In genomic region chr18:73842795-73843394, GRCh38 we compare ENCODE assay signal across 8 cellular contexts.
DNase-seq lines count a peak whose midpoint lies in the region; ATAC-seq, FAIRE-seq and TF ChIP-seq lines count a peak whose summit lies in the region.

No MANE protein-coding gene starts in this region.

- H3K9me3 ChIP-seq in small intestine (ENCODE audit: control insufficient read depth, low read depth) = no peaks in the 10 kb centered on the region

- no peaks in the 10 kb centered on the region for H3K27me3 Mint-ChIP-seq in Calu3 (ENCODE audit: unreplicated experiment)

- no peak for TF ChIP-seq POLR2A in H54 (IDR thresholded peaks at IDR 0.05; ENCODE audit: low read depth, low read length)

- CTCF ChIA-PET in Calu3 (lab: Charles Lee) = interaction anchor here (1.8 kb wide), 1 partner anchor 1080 kb away, joined by 8 read pairs; no protein-coding TSS in a partner anchor

- H3K4me1 Mint-ChIP-seq in Calu3 (ENCODE audit: low read depth, unreplicated experiment) = peaks cover 13% of the 10 kb centered on the region

- H3K27ac Mint-ChIP-seq in Calu3 (ENCODE audit: unreplicated experiment) = peak overlapping the region; percentile 33

- no peaks in the 10 kb centered on the region for H3K27me3 ChIP-seq in small intestine (ENCODE audit: control insufficient read depth in 2 of 2, insufficient read depth in 2 of 2, low read length in 2 of 2)

- no peaks in the 10 kb centered on the region for H3K9me3 Mint-ChIP-seq in Calu3 (ENCODE audit: low read depth, unreplicated experiment)

- peak; percentile 93 for TF ChIP-seq CTCF in Calu3 (IDR thresholded peaks at IDR 0.05; ENCODE audit: unreplicated experiment)

- FAIRE-seq in small intestine (lab: Jason Lieb, UNC) = no peak
- FAIRE-seq in H54 (lab: Jason Lieb, UNC) = no peak

- DNase-seq in Calu3 (peak; percentile 75), RKO (ENCODE audit: low spot score) (peak; percentile 49), left ventricle myocardium superior (peak; percentile 43), small intestine (peak; percentile 35), H54 (ENCODE audit: insufficient read length, low spot score) (no peak)
- DNase-seq in activated naive CD8-positive, alpha-beta T cell treated with anti-CD3 and anti-CD28 coated beads, Interleukin-2, amount 50 U/mL, for 16 hours (ENCODE audit: low read depth, low spot score) = peak; percentile 17

- no peaks in the 10 kb centered on the region for H3K4me1 ChIP-seq in small intestine (ENCODE audit: control insufficient read depth in 2 of 2, insufficient read depth in 1 of 2, low read depth in 1 of 2, low read length in 1 of 2)

- peaks cover 3% of the 10 kb centered on the region for H3K36me3 Mint-ChIP-seq in Calu3 (ENCODE audit: insufficient read depth, unreplicated experiment)

- H3K4me3 Mint-ChIP-seq in Calu3 (ENCODE audit: low read depth, unreplicated experiment) = peak overlapping the region; percentile 25

- no peaks in the 10 kb centered on the region for H3K36me3 ChIP-seq in small intestine (ENCODE audit: control insufficient read depth in 2 of 2, insufficient read depth in 2 of 2, low read length in 2 of 2)

- 1 to 7% (median 6%) methylated on average over 10 of the region's 10 CpGs for WGBS in small intestine, 3 donors

- H3K4me3 ChIP-seq in small intestine (ENCODE audit: low read depth in 1 of 2, low read length in 2 of 2) = no peak overlapping the region

- ATAC-seq in GM19395 (IDR thresholded peaks at IDR 0.05; ENCODE audit: unreplicated experiment) = peak; percentile 91
- ATAC-seq in HG03439 (IDR thresholded peaks at IDR 0.05; ENCODE audit: unreplicated experiment) = peak; percentile 82
- peak; percentile 54 for ATAC-seq in left ventricle myocardium superior

- intact Hi-C loops in Calu3 (cut with micrococcal nuclease; ENCODE audit: unreplicated experiment) (loop anchor here (2.0 to 10.0 kb wide), 6 partner anchors 228 to 1142 kb away; no protein-coding TSS in a partner anchor), left ventricle myocardium superior (cut with micrococcal nuclease) (no loop called here)

- no peak overlapping the region for H3K27ac ChIP-seq in small intestine (ENCODE audit: low read depth in 1 of 2, low read length in 1 of 2)

- BruUV-seq in Calu3 (replicated peaks; lab: Mats Ljungman, UMichigan) = no TSS peak
